In the genomic region with DNA sequence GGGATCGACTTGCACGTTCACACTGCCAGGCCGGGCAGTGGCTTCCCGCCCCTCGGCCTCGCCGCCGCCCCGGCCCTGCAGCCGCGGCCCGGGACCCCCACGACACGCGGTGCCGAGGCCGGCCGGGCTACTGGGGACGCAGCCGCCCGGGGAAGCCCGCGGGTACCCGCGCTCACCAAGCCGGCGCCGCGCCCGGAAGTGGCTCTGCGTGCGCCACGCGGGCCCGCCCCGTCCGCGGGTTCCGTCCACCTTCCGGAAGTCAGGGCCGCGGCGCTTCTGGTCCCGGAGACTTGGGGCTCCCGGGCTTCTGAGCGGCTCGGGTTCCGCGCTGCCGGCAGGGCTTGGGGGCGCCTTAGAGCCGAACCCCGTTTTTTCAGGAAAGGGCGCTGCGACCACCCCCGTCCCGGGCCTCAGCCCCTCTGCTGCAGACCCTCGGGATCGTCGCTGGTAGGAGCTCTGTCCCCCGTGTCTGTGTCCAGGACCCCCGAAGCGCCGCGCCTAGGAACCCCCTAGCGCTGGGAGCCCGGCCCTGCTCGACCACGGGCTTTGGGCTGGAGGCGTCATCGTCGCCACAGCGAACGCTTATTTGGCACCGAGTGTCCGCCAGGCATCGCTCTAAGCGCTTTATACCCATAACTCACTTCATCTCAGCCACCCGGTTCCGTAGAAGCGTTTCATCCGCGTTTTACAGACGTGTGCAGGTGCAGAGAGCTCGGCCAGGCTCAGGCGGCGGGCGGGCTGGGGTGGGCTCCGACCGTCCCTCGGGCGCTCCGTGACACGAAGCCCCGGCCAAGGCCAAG, we compare ENCODE assay signal across 2 cellular contexts.
A peak's percentile ranks its signal among the peaks of the same experiment; 100 is the strongest.
TF ChIP-seq lines count a peak whose summit lies in the region.

A gene with protein sequence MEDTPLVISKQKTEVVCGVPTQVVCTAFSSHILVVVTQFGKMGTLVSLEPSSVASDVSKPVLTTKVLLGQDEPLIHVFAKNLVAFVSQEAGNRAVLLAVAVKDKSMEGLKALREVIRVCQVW (minus strand): TSS at position 200 of the 800 bp plus-strand sequence. CDS start 693 bp downstream, outside the sequence.

TF ChIP-seq in HEK293, 187 proteins besides CTCF, POLR2A, EP300 and RAD21 (continued from another document and continues in another):
- peak; percentile 25; the same call in 1 of the 2 replicates for TF ChIP-seq TRIM28 (IDR thresholded peaks at IDR 0.05; ENCODE audit: borderline replicate concordance, low read length)
- peak; percentile 45; the same call in 1 of the 2 replicates for TF ChIP-seq ZNF76 (tag by site-specific recombination; IDR thresholded peaks at IDR 0.05; ENCODE audit: borderline replicate concordance, low read depth)
- peak; percentile 14; the same call in 1 of the 2 replicates for TF ChIP-seq ZNF2 (tag by site-specific recombination; IDR thresholded peaks at IDR 0.05)
- peak; percentile 51 for TF ChIP-seq ZNF629 (tag by site-specific recombination; IDR thresholded peaks at IDR 0.05)
- TF ChIP-seq, protein P1, sequence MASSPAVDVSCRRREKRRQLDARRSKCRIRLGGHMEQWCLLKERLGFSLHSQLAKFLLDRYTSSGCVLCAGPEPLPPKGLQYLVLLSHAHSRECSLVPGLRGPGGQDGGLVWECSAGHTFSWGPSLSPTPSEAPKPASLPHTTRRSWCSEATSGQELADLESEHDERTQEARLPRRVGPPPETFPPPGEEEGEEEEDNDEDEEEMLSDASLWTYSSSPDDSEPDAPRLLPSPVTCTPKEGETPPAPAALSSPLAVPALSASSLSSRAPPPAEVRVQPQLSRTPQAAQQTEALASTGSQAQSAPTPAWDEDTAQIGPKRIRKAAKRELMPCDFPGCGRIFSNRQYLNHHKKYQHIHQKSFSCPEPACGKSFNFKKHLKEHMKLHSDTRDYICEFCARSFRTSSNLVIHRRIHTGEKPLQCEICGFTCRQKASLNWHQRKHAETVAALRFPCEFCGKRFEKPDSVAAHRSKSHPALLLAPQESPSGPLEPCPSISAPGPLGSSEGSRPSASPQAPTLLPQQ (tag by site-specific recombination; IDR thresholded peaks at IDR 0.05), result 0 out of 2 replicates have a peak, but pooled peaks have one; percentile 44
- TF ChIP-seq, protein P2, sequence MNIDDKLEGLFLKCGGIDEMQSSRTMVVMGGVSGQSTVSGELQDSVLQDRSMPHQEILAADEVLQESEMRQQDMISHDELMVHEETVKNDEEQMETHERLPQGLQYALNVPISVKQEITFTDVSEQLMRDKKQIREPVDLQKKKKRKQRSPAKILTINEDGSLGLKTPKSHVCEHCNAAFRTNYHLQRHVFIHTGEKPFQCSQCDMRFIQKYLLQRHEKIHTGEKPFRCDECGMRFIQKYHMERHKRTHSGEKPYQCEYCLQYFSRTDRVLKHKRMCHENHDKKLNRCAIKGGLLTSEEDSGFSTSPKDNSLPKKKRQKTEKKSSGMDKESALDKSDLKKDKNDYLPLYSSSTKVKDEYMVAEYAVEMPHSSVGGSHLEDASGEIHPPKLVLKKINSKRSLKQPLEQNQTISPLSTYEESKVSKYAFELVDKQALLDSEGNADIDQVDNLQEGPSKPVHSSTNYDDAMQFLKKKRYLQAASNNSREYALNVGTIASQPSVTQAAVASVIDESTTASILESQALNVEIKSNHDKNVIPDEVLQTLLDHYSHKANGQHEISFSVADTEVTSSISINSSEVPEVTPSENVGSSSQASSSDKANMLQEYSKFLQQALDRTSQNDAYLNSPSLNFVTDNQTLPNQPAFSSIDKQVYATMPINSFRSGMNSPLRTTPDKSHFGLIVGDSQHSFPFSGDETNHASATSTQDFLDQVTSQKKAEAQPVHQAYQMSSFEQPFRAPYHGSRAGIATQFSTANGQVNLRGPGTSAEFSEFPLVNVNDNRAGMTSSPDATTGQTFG (tag by site-specific recombination; IDR thresholded peaks at IDR 0.05; ENCODE audit: borderline replicate concordance), result no peak
- peak; percentile 72 for TF ChIP-seq ZNF501 (tag by site-specific recombination; IDR thresholded peaks at IDR 0.05)
- TF ChIP-seq, protein P3, sequence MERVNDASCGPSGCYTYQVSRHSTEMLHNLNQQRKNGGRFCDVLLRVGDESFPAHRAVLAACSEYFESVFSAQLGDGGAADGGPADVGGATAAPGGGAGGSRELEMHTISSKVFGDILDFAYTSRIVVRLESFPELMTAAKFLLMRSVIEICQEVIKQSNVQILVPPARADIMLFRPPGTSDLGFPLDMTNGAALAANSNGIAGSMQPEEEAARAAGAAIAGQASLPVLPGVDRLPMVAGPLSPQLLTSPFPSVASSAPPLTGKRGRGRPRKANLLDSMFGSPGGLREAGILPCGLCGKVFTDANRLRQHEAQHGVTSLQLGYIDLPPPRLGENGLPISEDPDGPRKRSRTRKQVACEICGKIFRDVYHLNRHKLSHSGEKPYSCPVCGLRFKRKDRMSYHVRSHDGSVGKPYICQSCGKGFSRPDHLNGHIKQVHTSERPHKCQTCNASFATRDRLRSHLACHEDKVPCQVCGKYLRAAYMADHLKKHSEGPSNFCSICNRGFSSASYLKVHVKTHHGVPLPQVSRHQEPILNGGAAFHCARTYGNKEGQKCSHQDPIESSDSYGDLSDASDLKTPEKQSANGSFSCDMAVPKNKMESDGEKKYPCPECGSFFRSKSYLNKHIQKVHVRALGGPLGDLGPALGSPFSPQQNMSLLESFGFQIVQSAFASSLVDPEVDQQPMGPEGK (tag by site-specific recombination; IDR thresholded peaks at IDR 0.05), result peak; percentile 42; the same call in 1 of the 2 replicates
- TF ChIP-seq ZNF677 (tag by site-specific recombination; IDR thresholded peaks at IDR 0.05), result no peak
- TF ChIP-seq ZNF596 (tag by site-specific recombination; IDR thresholded peaks at IDR 0.05), result 0 out of 2 replicates have a peak, but pooled peaks have one; percentile 32
- TF ChIP-seq KLF10 (tag by site-specific recombination; IDR thresholded peaks at IDR 0.05), result 0 out of 2 replicates have a peak, but pooled peaks have one; percentile 54
- TF ChIP-seq ZSCAN23 (tag by site-specific recombination; IDR thresholded peaks at IDR 0.05), result no peak
- TF ChIP-seq, protein P4, sequence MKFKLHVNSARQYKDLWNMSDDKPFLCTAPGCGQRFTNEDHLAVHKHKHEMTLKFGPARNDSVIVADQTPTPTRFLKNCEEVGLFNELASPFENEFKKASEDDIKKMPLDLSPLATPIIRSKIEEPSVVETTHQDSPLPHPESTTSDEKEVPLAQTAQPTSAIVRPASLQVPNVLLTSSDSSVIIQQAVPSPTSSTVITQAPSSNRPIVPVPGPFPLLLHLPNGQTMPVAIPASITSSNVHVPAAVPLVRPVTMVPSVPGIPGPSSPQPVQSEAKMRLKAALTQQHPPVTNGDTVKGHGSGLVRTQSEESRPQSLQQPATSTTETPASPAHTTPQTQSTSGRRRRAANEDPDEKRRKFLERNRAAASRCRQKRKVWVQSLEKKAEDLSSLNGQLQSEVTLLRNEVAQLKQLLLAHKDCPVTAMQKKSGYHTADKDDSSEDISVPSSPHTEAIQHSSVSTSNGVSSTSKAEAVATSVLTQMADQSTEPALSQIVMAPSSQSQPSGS (tag by site-specific recombination; IDR thresholded peaks at IDR 0.05; ENCODE audit: low read depth), result no peak
- no peak for TF ChIP-seq HOXD13 (CRISPR knock-in tag; IDR thresholded peaks at IDR 0.05; ENCODE audit: borderline replicate concordance)
- TF ChIP-seq, protein P5, sequence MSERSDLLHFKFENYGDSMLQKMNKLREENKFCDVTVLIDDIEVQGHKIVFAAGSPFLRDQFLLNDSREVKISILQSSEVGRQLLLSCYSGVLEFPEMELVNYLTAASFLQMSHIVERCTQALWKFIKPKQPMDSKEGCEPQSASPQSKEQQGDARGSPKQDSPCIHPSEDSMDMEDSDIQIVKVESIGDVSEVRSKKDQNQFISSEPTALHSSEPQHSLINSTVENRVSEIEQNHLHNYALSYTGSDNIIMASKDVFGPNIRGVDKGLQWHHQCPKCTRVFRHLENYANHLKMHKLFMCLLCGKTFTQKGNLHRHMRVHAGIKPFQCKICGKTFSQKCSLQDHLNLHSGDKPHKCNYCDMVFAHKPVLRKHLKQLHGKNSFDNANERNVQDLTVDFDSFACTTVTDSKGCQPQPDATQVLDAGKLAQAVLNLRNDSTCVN (tag by site-specific recombination; optimal IDR thresholded peaks at IDR 0.05), result peak; percentile 77

TF ChIP-seq in SK-N-SH, 30 proteins besides CTCF, POLR2A, EP300 and RAD21 (continued from another document):
- TF ChIP-seq, protein P6, sequence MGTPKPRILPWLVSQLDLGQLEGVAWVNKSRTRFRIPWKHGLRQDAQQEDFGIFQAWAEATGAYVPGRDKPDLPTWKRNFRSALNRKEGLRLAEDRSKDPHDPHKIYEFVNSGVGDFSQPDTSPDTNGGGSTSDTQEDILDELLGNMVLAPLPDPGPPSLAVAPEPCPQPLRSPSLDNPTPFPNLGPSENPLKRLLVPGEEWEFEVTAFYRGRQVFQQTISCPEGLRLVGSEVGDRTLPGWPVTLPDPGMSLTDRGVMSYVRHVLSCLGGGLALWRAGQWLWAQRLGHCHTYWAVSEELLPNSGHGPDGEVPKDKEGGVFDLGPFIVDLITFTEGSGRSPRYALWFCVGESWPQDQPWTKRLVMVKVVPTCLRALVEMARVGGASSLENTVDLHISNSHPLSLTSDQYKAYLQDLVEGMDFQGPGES (IDR thresholded peaks at IDR 0.05; ENCODE audit: low read depth, low read length), result no peak
- TF ChIP-seq EZH2phosphoT487 (IDR thresholded peaks at IDR 0.05; ENCODE audit: borderline replicate concordance, low read depth) (no peak), NRF1 (IDR thresholded peaks at IDR 0.05; ENCODE audit: low read depth, low read length) (peak; percentile 22; the same call in 1 of the 2 replicates), RCOR1 (IDR thresholded peaks at IDR 0.05; ENCODE audit: low read length) (no peak; the same call in 1 of the 2 replicates), ELF1 (IDR thresholded peaks at IDR 0.05) (peak; percentile 88), GABPA (IDR thresholded peaks at IDR 0.05; ENCODE audit: low read depth) (peak; percentile 95), RFX5 (IDR thresholded peaks at IDR 0.05; ENCODE audit: low read length) (0 out of 2 replicates have a peak, but pooled peaks have one; percentile 59), TAF1 (IDR thresholded peaks at IDR 0.05; ENCODE audit: borderline replicate concordance, low read depth, low read length) (peak; percentile 96), MEF2A (IDR thresholded peaks at IDR 0.05; ENCODE audit: borderline replicate concordance, low read depth) (no peak; the same call in 1 of the 2 replicates), POLR2AphosphoS5 (IDR thresholded peaks at IDR 0.05; ENCODE audit: low read depth, low read length) (peak; percentile 67), SIN3A (IDR thresholded peaks at IDR 0.05; ENCODE audit: borderline replicate concordance, low read depth, low read length) (peak; percentile 90), TEAD4 (IDR thresholded peaks at IDR 0.05; ENCODE audit: borderline replicate concordance, insufficient read depth) (0 out of 2 replicates have a peak, but pooled peaks have one; percentile 51), CHD2 (IDR thresholded peaks at IDR 0.05; ENCODE audit: low read length, partially characterized antibody) (peak; percentile 85), FOXJ3 (CRISPR knock-in tag; IDR thresholded peaks at IDR 0.05) (no peak)
- TF ChIP-seq, protein P7, sequence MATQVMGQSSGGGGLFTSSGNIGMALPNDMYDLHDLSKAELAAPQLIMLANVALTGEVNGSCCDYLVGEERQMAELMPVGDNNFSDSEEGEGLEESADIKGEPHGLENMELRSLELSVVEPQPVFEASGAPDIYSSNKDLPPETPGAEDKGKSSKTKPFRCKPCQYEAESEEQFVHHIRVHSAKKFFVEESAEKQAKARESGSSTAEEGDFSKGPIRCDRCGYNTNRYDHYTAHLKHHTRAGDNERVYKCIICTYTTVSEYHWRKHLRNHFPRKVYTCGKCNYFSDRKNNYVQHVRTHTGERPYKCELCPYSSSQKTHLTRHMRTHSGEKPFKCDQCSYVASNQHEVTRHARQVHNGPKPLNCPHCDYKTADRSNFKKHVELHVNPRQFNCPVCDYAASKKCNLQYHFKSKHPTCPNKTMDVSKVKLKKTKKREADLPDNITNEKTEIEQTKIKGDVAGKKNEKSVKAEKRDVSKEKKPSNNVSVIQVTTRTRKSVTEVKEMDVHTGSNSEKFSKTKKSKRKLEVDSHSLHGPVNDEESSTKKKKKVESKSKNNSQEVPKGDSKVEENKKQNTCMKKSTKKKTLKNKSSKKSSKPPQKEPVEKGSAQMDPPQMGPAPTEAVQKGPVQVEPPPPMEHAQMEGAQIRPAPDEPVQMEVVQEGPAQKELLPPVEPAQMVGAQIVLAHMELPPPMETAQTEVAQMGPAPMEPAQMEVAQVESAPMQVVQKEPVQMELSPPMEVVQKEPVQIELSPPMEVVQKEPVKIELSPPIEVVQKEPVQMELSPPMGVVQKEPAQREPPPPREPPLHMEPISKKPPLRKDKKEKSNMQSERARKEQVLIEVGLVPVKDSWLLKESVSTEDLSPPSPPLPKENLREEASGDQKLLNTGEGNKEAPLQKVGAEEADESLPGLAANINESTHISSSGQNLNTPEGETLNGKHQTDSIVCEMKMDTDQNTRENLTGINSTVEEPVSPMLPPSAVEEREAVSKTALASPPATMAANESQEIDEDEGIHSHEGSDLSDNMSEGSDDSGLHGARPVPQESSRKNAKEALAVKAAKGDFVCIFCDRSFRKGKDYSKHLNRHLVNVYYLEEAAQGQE (IDR thresholded peaks at IDR 0.05; ENCODE audit: low read depth, low read length), result peak; percentile 76; the same call in 1 of the 2 replicates
- TF ChIP-seq, protein P8, sequence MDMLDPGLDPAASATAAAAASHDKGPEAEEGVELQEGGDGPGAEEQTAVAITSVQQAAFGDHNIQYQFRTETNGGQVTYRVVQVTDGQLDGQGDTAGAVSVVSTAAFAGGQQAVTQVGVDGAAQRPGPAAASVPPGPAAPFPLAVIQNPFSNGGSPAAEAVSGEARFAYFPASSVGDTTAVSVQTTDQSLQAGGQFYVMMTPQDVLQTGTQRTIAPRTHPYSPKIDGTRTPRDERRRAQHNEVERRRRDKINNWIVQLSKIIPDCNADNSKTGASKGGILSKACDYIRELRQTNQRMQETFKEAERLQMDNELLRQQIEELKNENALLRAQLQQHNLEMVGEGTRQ (IDR thresholded peaks at IDR 0.05; ENCODE audit: borderline replicate concordance, low read depth, low read length), result no peak
- TF ChIP-seq, protein P9, sequence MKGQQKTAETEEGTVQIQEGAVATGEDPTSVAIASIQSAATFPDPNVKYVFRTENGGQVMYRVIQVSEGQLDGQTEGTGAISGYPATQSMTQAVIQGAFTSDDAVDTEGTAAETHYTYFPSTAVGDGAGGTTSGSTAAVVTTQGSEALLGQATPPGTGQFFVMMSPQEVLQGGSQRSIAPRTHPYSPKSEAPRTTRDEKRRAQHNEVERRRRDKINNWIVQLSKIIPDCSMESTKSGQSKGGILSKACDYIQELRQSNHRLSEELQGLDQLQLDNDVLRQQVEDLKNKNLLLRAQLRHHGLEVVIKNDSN (IDR thresholded peaks at IDR 0.05; ENCODE audit: borderline replicate concordance, low read depth), result peak; percentile 53; the same call in 1 of the 2 replicates
- TF ChIP-seq, protein P10, sequence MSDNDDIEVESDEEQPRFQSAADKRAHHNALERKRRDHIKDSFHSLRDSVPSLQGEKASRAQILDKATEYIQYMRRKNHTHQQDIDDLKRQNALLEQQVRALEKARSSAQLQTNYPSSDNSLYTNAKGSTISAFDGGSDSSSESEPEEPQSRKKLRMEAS (IDR thresholded peaks at IDR 0.05; ENCODE audit: low read depth), result peak; percentile 88
